Comparison of ENCODE assay signal across 8 cellular contexts in the genomic region with DNA sequence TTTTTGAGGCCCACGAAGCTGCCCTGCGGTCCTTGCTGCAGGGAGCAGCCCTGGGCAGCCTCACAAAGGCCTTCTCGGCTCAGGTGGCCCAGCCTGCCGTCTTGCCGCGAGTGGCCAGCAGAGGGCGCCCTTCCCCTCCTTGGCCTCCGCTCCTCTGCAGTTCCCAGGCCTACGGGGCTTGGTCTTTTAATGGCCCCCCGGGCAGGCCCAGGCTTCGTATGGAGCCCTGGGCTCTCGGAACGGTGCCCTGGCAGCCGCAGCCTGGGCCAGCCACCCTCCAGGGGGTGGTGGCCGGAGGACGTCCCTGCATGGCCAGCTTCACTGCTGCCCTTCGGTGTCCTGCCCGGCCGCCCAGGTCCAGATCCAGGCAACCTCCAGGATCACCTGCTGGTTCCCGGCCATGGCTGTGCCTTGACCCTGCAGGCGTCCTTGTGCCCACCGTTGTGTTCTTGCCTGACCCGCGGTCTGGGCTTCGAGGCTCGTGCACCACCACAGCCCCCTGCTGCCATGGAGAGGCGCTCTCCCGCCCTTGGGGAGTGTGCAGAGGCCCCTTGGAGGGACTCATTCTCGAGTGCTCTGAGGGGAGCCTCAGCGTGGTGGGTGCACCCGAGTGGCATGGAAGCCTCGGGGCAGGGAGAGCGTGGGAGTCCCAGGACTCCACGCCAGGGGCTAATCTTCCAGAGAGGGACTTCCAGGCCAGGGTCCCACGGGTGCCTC. TPM values are rescaled to one million over a fixed set of nuclear protein-coding genes. Genes with fewer than 3 reads are reported as not detected.
DNase-seq lines count a peak whose midpoint lies in the region; ATAC-seq and TF ChIP-seq lines count a peak whose summit lies in the region.

No MANE protein-coding gene starts in this region.

- H2BK12ac ChIP-seq in neuronal stem cell (ENCODE audit: low read length): no peak overlapping the region

- 82% methylated on average over 7 of the region's 35 CpGs; no CpG with 5 or more reads in 1 of the 2 donors for whole genome bisulfite sequencing in esophagus squamous epithelium, 2 donors
- WGBS in neuronal stem cell (ENCODE audit: extremely low coverage in 2 of 2, insufficient read length in 2 of 2, insufficient replicate concordance in 1 of 2), 2 donors: no CpG with 5 or more reads among the region's 35 CpGs

- ATAC-seq in thoracic aorta (ENCODE audit: insufficient number of reproducible peaks, low FRiP score, low read depth) (no peak), GM19351 (IDR thresholded peaks at IDR 0.05; ENCODE audit: unreplicated experiment) (no peak)

- DNase-seq in ACHN: peak; percentile 33
- DNase-seq in GM20000 (ENCODE audit: low spot score): peak; percentile 90
- DNase-seq in NOMO-1 treated with dmso at 0.1 percent for 144 hours (lab: John Stamatoyannopoulos, UW; ENCODE audit: unreplicated experiment): peak; percentile 22
- DNase-seq in activated T-cell treated with anti-CD3 and anti-CD28 coated beads, Interleukin-2, amount 50 U/mL, for 1 hour: peak; percentile 80
- no peak for DNase-seq in esophagus squamous epithelium (lab: John Stamatoyannopoulos, UW)
- DNase-seq in neuronal stem cell (ENCODE audit: low spot score): peak; percentile 76
- DNase-seq in thoracic aorta (ENCODE audit: low spot score): no peak

- H2BK5ac ChIP-seq in neuronal stem cell (ENCODE audit: low read length): peak overlapping the region; percentile 14

- in situ Hi-C loops in ACHN (cut with HindIII; ENCODE audit: low pct_ligation_motif_present, low pct_unique_long_range_greater_than_20kb, low sequenced_read_pairs): no loop called here

- H3K27ac ChIP-seq in esophagus squamous epithelium (no peak overlapping the region), neuronal stem cell (replicated peaks; ENCODE audit: low read length) (no peak overlapping the region), thoracic aorta (no peak overlapping the region)

- H3K9me3 ChIP-seq in esophagus squamous epithelium (no peaks in the 10 kb centered on the region), neuronal stem cell (replicated peaks in 1 of 2; ENCODE audit: control insufficient read depth in 2 of 2, insufficient read depth in 1 of 2, low read depth in 1 of 2, low read length in 2 of 2) (peaks cover 0 to 2% of the 10 kb centered on the region in 2 donors), thoracic aorta (no peaks in the 10 kb centered on the region)

- no peak overlapping the region for H3K4me3 ChIP-seq in esophagus squamous epithelium
- no peak overlapping the region for H3K4me3 ChIP-seq in neuronal stem cell (ENCODE audit: low read length in 2 of 2)
- no peak overlapping the region for H3K4me3 ChIP-seq in thoracic aorta

- H3K18ac ChIP-seq in neuronal stem cell (ENCODE audit: low read length): peak overlapping the region; percentile 76

- H3K36me3 ChIP-seq in esophagus squamous epithelium: no peaks in the 10 kb centered on the region
- H3K36me3 ChIP-seq in neuronal stem cell (replicated peaks in 1 of 2; ENCODE audit: control insufficient read depth in 2 of 2, insufficient read depth in 2 of 2, low read length in 2 of 2): no peaks in the 10 kb centered on the region
- no peaks in the 10 kb centered on the region for H3K36me3 ChIP-seq in thoracic aorta

- TF ChIP-seq CTCF in GM20000 (IDR thresholded peaks at IDR 0.05; ENCODE audit: extremely low read depth, missing control alignments) (peak; percentile 96), esophagus squamous epithelium (IDR thresholded peaks at IDR 0.05) (peak; percentile 81 to 96 (median 90)), thoracic aorta (IDR thresholded peaks at IDR 0.05) (peak; percentile 74)

- H4K8ac ChIP-seq in neuronal stem cell (ENCODE audit: low read depth, low read length): peak overlapping the region; percentile 70

- peak overlapping the region; percentile 76 for H2BK15ac ChIP-seq in neuronal stem cell (ENCODE audit: low read length)

- H2BK120ac ChIP-seq in neuronal stem cell (ENCODE audit: low read depth, low read length): no peak overlapping the region

- peak overlapping the region; percentile 84 for H2AK5ac ChIP-seq in neuronal stem cell (ENCODE audit: low read depth, low read length)

- H3K79me1 ChIP-seq in neuronal stem cell (ENCODE audit: low read depth, low read length): peaks cover 5% of the 10 kb centered on the region

- no peak overlapping the region for H4K91ac ChIP-seq in neuronal stem cell (ENCODE audit: low read depth, low read length, poor library complexity)

- intact Hi-C loops in esophagus squamous epithelium (cut with DNase I): loop anchor here (5.0 kb wide), 1 partner anchor 37 kb away; no protein-coding TSS in a partner anchor

- H3K27me3 ChIP-seq in esophagus squamous epithelium (peaks cover 0 to 53% (median 0%) of the 10 kb centered on the region in 4 donors), neuronal stem cell (ENCODE audit: control insufficient read depth in 3 of 3, insufficient read depth in 3 of 3, low read depth in 1 of 3, low read length in 3 of 3) (peaks cover 0 to 22% (median 0%) of the 10 kb centered on the region in 3 experiments), thoracic aorta (replicated peaks; ENCODE audit: insufficient read depth) (no peaks in the 10 kb centered on the region)

- TF ChIP-seq POLR2A in esophagus squamous epithelium (IDR thresholded peaks at IDR 0.05): no peak

- H3K23ac ChIP-seq in neuronal stem cell (ENCODE audit: low read depth, low read length, poor library complexity): peak overlapping the region; percentile 28

- peak overlapping the region; percentile 80 for H3K9ac ChIP-seq in neuronal stem cell (ENCODE audit: low read depth, low read length, poor library complexity)

- H3K14ac ChIP-seq in neuronal stem cell (ENCODE audit: low read length): no peak overlapping the region

- H3K4me1 ChIP-seq in esophagus squamous epithelium (peaks cover 14 to 37% (median 17%) of the 10 kb centered on the region in 3 donors), neuronal stem cell (ENCODE audit: control insufficient read depth in 2 of 2, insufficient read depth in 1 of 2, low read depth in 1 of 2, low read length in 2 of 2) (peaks cover 0 to 5% of the 10 kb centered on the region in 2 donors), thoracic aorta (ENCODE audit: control insufficient read depth in 1 of 2, low read depth in 2 of 2) (no peaks in the 10 kb centered on the region)

- no peak overlapping the region for H3K4me2 ChIP-seq in neuronal stem cell (ENCODE audit: insufficient read depth, low read length, poor library complexity, severe bottlenecking)

- peak overlapping the region; percentile 85 for H2AFZ ChIP-seq in neuronal stem cell (ENCODE audit: low read length)

- H3K4ac ChIP-seq in neuronal stem cell (ENCODE audit: low read length): no peak overlapping the region

RNA-seq across cellular contexts. Expression of a gene that starts 9.4 kb away (rescaled TPM):
- total RNA-seq in esophagus squamous epithelium (10 to 100 TPM; 12.2 to 78.2 (median 40.8) TPM), thoracic aorta (under 1 TPM; 0.14 to 0.35 TPM)
- 0.10 TPM for polyA plus RNA-seq in neuronal stem cell (2013, experiment 1 of 2)
- polyA plus RNA-seq in neuronal stem cell (2013, experiment 2 of 2): 0.12 TPM

RNA-seq across cellular contexts. Expression of a gene that starts 43.5 kb away (rescaled TPM):
- 1 to 10 TPM in 2 of 4 donors, under 1 TPM in 2; 0.80 to 2.7 (median 0.96) TPM for total RNA-seq in esophagus squamous epithelium
- 14.6 TPM for polyA plus RNA-seq in neuronal stem cell (2013, experiment 1 of 2)
- 14.0 TPM for polyA plus RNA-seq in neuronal stem cell (2013, experiment 2 of 2)
- total RNA-seq in thoracic aorta: 1 to 10 TPM; 2.0 to 3.9 TPM

Comparison
In these comparisons a context has a peak if more than half of its experiments do, and no peak if none do; other contexts are left out.
1. DNase-seq: peak in ACHN (single experiment), GM20000 (single experiment), NOMO-1 treated with dmso at 0.1 percent for 144 hours (single experiment), activated T-cell treated with anti-CD3 and anti-CD28 coated beads, Interleukin-2, amount 50 U/mL, for 1 hour (single experiment) and neuronal stem cell (single experiment); none in esophagus squamous epithelium (single experiment) and thoracic aorta (single experiment).
2. RNA of a gene that starts 9.4 kb away (total RNA-seq): 12.2 to 78.2 TPM in esophagus squamous epithelium; 0.14 to 0.35 TPM in thoracic aorta; every median in the first group is over 4 times any median in the second.
3. Peak in every context shown above with its lines, with median percentiles within 50 percentile points of each other: CTCF ChIP-seq.